ENCODE assay signal across 17 cellular contexts in genomic region chr11:12380565-12381325, GRCh38. TPM values are rescaled to one million over a fixed set of nuclear protein-coding genes. Genes with fewer than 3 reads are reported as not detected.
DNase-seq lines count a peak whose midpoint lies in the region; ATAC-seq, FAIRE-seq and TF ChIP-seq lines count a peak whose summit lies in the region.
"Had no signal": no experiment of that assay in that cellular context is flagged by ENCODE, and none has a peak within 500 bp of the region (broad histone marks: within the 10 kb centered on the region; RNA-seq: fewer than 3 reads in every experiment).

No MANE protein-coding gene starts in this region.

- H3K27me3 ChIP-seq in bronchial epithelial cell (ENCODE audit: control insufficient read depth, insufficient read depth, low read length) (no peaks in the 10 kb centered on the region), gastroesophageal sphincter (no peaks in the 10 kb centered on the region), smooth muscle cell (ENCODE audit: low read depth) (no peaks in the 10 kb centered on the region)
- H3K27me3 ChIP-seq: BLaER1 had no signal

- TF ChIP-seq POLR2A in gastroesophageal sphincter (IDR thresholded peaks at IDR 0.05), result no peak

- H3K9me3 ChIP-seq in gastroesophageal sphincter (no peaks in the 10 kb centered on the region), smooth muscle cell (replicated peaks; ENCODE audit: low read depth) (no peaks in the 10 kb centered on the region)

- no peak for TF ChIP-seq CTCF in bronchial epithelial cell (IDR thresholded peaks at IDR 0.05; ENCODE audit: insufficient read depth, low read length, severe bottlenecking)
- TF ChIP-seq CTCF in gastroesophageal sphincter (IDR thresholded peaks at IDR 0.05), result no peak
- no peak for TF ChIP-seq CTCF in smooth muscle cell (IDR thresholded peaks at IDR 0.05; ENCODE audit: borderline replicate concordance, insufficient read depth, poor library complexity, severe bottlenecking)

- 53 to 83% methylated on average over 6 to 7 of the region's 9 CpGs for WGBS in gastroesophageal sphincter (ENCODE audit: low coverage in 1 of 2), 2 donors
- 48% methylated on average over 9 of the region's 9 CpGs for WGBS in smooth muscle cell (ENCODE audit: low lambda C conversion rate)

- peaks cover 78% of the 10 kb centered on the region for H3K79me2 ChIP-seq in smooth muscle cell (ENCODE audit: low read depth)

- H3K36me3 ChIP-seq in bronchial epithelial cell (ENCODE audit: control insufficient read depth, insufficient read depth, low read length), result peaks cover 2% of the 10 kb centered on the region
- H3K36me3 ChIP-seq in gastroesophageal sphincter, result peaks cover 0 to 10% of the 10 kb centered on the region in 2 donors
- H3K36me3 ChIP-seq in smooth muscle cell (ENCODE audit: low read depth), result no peaks in the 10 kb centered on the region
- H3K36me3 ChIP-seq: BLaER1 had no signal

- peaks cover 72% of the 10 kb centered on the region for H4K20me1 ChIP-seq in smooth muscle cell (ENCODE audit: low read depth)
- H4K20me1 ChIP-seq: BLaER1 had no signal

- peak overlapping the region; percentile 99 for H3K4me2 ChIP-seq in smooth muscle cell
- H3K4me2 ChIP-seq: BLaER1 had no signal

- H3K4me3 ChIP-seq in bronchial epithelial cell (ENCODE audit: low read depth, low read length), result no peak overlapping the region
- H3K4me3 ChIP-seq in gastroesophageal sphincter, result peak overlapping the region in 1 of 2 donors; percentile 81
- H3K4me3 ChIP-seq in smooth muscle cell, result no peak overlapping the region
- H3K4me3 ChIP-seq: BLaER1 had no signal

- no peak overlapping the region for H2AFZ ChIP-seq in smooth muscle cell (ENCODE audit: low read depth)

- H3K4me1 ChIP-seq in gastroesophageal sphincter (peaks cover 20 to 91% (median 30%) of the 10 kb centered on the region in 3 donors), smooth muscle cell (ENCODE audit: low read depth) (peaks cover 16% of the 10 kb centered on the region)

- DNase-seq in bronchial epithelial cell (ENCODE audit: low read depth) (peak; percentile 65), myocyte (ENCODE audit: low read depth) (peak; percentile 22), smooth muscle cell (lab: John Stamatoyannopoulos, UW; ENCODE audit: unreplicated experiment) (no peak), OCI-M2 (lab: John Stamatoyannopoulos, UW; ENCODE audit: unreplicated experiment) (no peak), NCI-H524 treated with DMSO at 0.1 percent for 48 hours (lab: John Stamatoyannopoulos, UW) (no peak)
- no peak for DNase-seq in stimulated activated CD4-positive, alpha-beta T cell treated with anti-CD3 and anti-CD28 coated beads, Interleukin-12 subunit alpha, Interleukin-12 subunit beta, amount 100 ng/mL, for 4 hours
- DNase-seq: CD8-positive, alpha-beta memory T cell; Karpas-422; NCI-H1105 treated with DMSO at 0.1 percent for 48 hours; NCI-H1930; NCI-H2227 treated with DMSO at 0.1 percent for 48 hours; NCI-H526 treated with DMSO at 0.1 percent for 48 hours; RPMI8226 had no signal

- H3K27ac ChIP-seq in gastroesophageal sphincter (peak overlapping the region; percentile 83 to 99 (median 96)), smooth muscle cell (ENCODE audit: low read depth) (peak overlapping the region; percentile 98)
- H3K27ac ChIP-seq: BLaER1 had no signal

- FAIRE-seq in bronchial epithelial cell (lab: Jason Lieb, UNC), result no peak

- no peak overlapping the region for H3K9ac ChIP-seq in smooth muscle cell (ENCODE audit: low read depth)
- H3K9ac ChIP-seq: BLaER1 had no signal

- no peak for ATAC-seq in gastroesophageal sphincter
- ATAC-seq in GM19397 (IDR thresholded peaks at IDR 0.05; ENCODE audit: unreplicated experiment), result no peak

- H3F3A ChIP-seq in smooth muscle cell (ENCODE audit: low read depth), result peaks cover 42% of the 10 kb centered on the region

- no peak for TF ChIP-seq EP300 in gastroesophageal sphincter (IDR thresholded peaks at IDR 0.05)

RNA-seq across cellular contexts. Expression of gene PARVA, which starts 3.4 kb away (rescaled TPM):
- total RNA-seq in bronchial epithelial cell, result 7.6 and 9.3 TPM in 2 replicates
- total RNA-seq in gastroesophageal sphincter, result 100 to 1,000 TPM; 167 to 245 (median 240) TPM
- total RNA-seq in myocyte, result 70.5 and 74.5 TPM in 2 replicates
- 107 TPM for polyA plus RNA-seq in myocyte (2012)
- total RNA-seq in smooth muscle cell, result 73.9 and 78.6 TPM in 2 replicates
- polyA plus RNA-seq in smooth muscle cell, result 85.4 and 99.4 TPM in 2 replicates
- total RNA-seq: OCI-LY7 had no signal

Comparison
In these comparisons a context has a peak if more than half of its experiments do, and no peak if none do; other contexts are left out.
1. DNase-seq: peak in bronchial epithelial cell (single experiment) and myocyte (single experiment); none in smooth muscle cell (single experiment), OCI-M2 (single experiment), NCI-H524 treated with DMSO at 0.1 percent for 48 hours (single experiment) and stimulated activated CD4-positive, alpha-beta T cell treated with anti-CD3 and anti-CD28 coated beads, Interleukin-12 subunit alpha, Interleukin-12 subunit beta, amount 100 ng/mL, for 4 hours (single experiment).